24 cellular contexts compared by ENCODE assay signal in genomic region chr1:147720557-147720956, GRCh38.
"Had no signal": no experiment of that assay in that cellular context is flagged by ENCODE, and none has a peak within 500 bp of the region (broad histone marks: within the 10 kb centered on the region; RNA-seq: fewer than 3 reads in every experiment).

No MANE protein-coding gene starts in this region.

- H3K27ac ChIP-seq: foreskin keratinocyte, pancreas, psoas muscle, right atrium auricular region, stomach, suprapubic skin, tibial nerve had no signal

- H3K4me1 ChIP-seq: psoas muscle, tibial nerve had no signal

- H3K36me3 ChIP-seq: pancreas, right atrium auricular region, stomach, suprapubic skin, tibial nerve had no signal

- H3K9me3 ChIP-seq: pancreas, psoas muscle, right atrium auricular region, stomach, suprapubic skin, tibial nerve had no signal

- DNase-seq: activated B cell treated with CpG ODN at 0.5 μM for 24 hours; activated CD4-positive, alpha-beta T cell treated with anti-CD3 and anti-CD28 coated beads for 36 hours; activated CD4-positive, alpha-beta T cell treated with anti-CD3 and anti-CD28 coated beads, Interleukin-2, amount 50 U/mL, for 4 hours; activated CD8-positive, alpha-beta memory T cell treated with anti-CD3 and anti-CD28 coated beads for 24 hours; activated CD8-positive, alpha-beta memory T cell treated with anti-CD3 and anti-CD28 coated beads, Interleukin-2, amount 50 U/mL, for 48 hours; activated naive CD4-positive, alpha-beta T cell; activated naive CD8-positive, alpha-beta T cell treated with anti-CD3 and anti-CD28 coated beads for 36 hours; activated T-cell treated with anti-CD3 and anti-CD28 coated beads, Interleukin-2, amount 50 U/mL, for 4 hours; central memory CD4-positive, alpha-beta T cell; effector memory CD4-positive, alpha-beta T cell; foreskin keratinocyte; natural killer cell; psoas muscle; stimulated activated CD4-positive, alpha-beta T cell treated with anti-CD3 and anti-CD28 coated beads, Interleukin-1b, Interleukin-23, amount 100 ng/mL, for 48 hours; stomach had no signal

- H3K27me3 ChIP-seq: pancreas, right atrium auricular region, tibial nerve had no signal

- H3K4me3 ChIP-seq: lung, pancreas, psoas muscle, right atrium auricular region, stomach, suprapubic skin, tibial nerve had no signal

- FAIRE-seq: astrocyte, colon, keratinocyte, pancreas, urothelium cell line had no signal
